8 cellular contexts compared by ENCODE assay signal in the genomic region with DNA sequence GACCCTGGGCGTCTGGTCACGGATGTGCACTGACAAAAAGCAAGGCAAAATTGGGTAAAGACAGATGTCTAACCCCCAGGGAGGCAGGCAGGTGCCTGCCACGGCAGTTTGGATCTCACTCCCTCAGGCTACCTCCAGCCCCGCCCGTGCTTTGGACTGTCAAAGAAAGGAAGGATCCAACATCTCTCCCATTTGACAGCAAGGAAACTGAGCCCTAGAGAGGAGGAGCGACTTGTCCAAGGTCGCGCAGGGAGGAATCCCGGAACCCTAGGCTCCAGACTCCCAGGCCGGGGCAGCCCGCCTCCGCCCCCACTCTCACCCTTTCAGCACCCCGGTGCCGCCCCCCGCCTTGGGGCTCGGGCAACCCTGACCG. TPM values are rescaled to one million over a fixed set of nuclear protein-coding genes. Genes with fewer than 3 reads are reported as not detected.
A peak's percentile ranks its signal among the peaks of the same experiment; 100 is the strongest.
DNase-seq lines count a peak whose midpoint lies in the region; ATAC-seq, FAIRE-seq and TF ChIP-seq lines count a peak whose summit lies in the region.

No MANE protein-coding gene starts in this region.

- H3K36me3 ChIP-seq in rectal smooth muscle tissue (ENCODE audit: control insufficient read depth, insufficient read depth, low read length), result peaks cover 2% of the 10 kb centered on the region

- no peak for TF ChIP-seq CTCF in foreskin keratinocyte (conservative IDR thresholded peaks at IDR 0.05)

- peak overlapping the region; percentile 34 for H3K9ac ChIP-seq in rectal smooth muscle tissue (ENCODE audit: low read length)

- H3K9me3 Mint-ChIP-seq in T-cell, result no peaks in the 10 kb centered on the region

- H3K4me3 ChIP-seq in rectal smooth muscle tissue (ENCODE audit: low read length), result peak overlapping the region; percentile 84

- H3K27me3 ChIP-seq in foreskin keratinocyte (no peaks in the 10 kb centered on the region), rectal smooth muscle tissue (ENCODE audit: control insufficient read depth, insufficient read depth, low read length) (no peaks in the 10 kb centered on the region)

- H3K4me1 ChIP-seq in foreskin keratinocyte (no peaks in the 10 kb centered on the region), rectal smooth muscle tissue (ENCODE audit: control insufficient read depth, insufficient read depth, low read length) (peaks cover 7% of the 10 kb centered on the region)

- peak overlapping the region; percentile 80 to 95 (median 92) for H3K4me3 Mint-ChIP-seq in T-cell

- no peaks in the 10 kb centered on the region for H3K27me3 Mint-ChIP-seq in T-cell

- POLR2A ChIA-PET in T-cell (lab: Charles Lee), result no interaction called here

- ATAC-seq in GM19372 (IDR thresholded peaks at IDR 0.05; ENCODE audit: low read depth, unreplicated experiment) (peak; percentile 27), HG03354 (IDR thresholded peaks at IDR 0.05; ENCODE audit: poor library complexity, severe bottlenecking, unreplicated experiment) (peak; percentile 41), T-cell (replicated peaks in 1 of 4) (peak in 2 of 4 experiments; percentile 26), foreskin keratinocyte (no peak)

- peaks cover 32 to 37% (median 36%) of the 10 kb centered on the region in 3 donors for H3K4me1 Mint-ChIP-seq in T-cell

- H3K27ac Mint-ChIP-seq in T-cell, result peak overlapping the region; percentile 81 to 86

- CTCF ChIA-PET in T-cell (lab: Charles Lee), result no interaction called here

- peak; percentile 57 for DNase-seq in DMS79 (lab: John Stamatoyannopoulos, UW)
- peak in 2 of 34 experiments; percentile 2 for DNase-seq in T-cell
- DNase-seq in foreskin keratinocyte, result peak in 1 of 2 donors; percentile 19
- no peak for DNase-seq in cortex of kidney (lab: John Stamatoyannopoulos, UW)
- no peak for DNase-seq in HTR-8/SVneo (ENCODE audit: insufficient read length, low spot score)

- no peak for FAIRE-seq in HTR-8/SVneo (lab: Jason Lieb, UNC)

- H3K36me3 Mint-ChIP-seq in T-cell, result peaks cover 12% of the 10 kb centered on the region

- peak overlapping the region; percentile 37 for H3K27ac ChIP-seq in foreskin keratinocyte
- peak overlapping the region; percentile 99 for H3K27ac ChIP-seq in rectal smooth muscle tissue (ENCODE audit: low read depth, low read length)

RNA-seq across cellular contexts. Expression of gene GOLGA1, which starts 0.4 kb away (rescaled TPM):
- total RNA-seq in T-cell (10 to 100 TPM; 23.4 to 28.9 (median 27.1) TPM), foreskin keratinocyte (9.6 and 9.7 TPM in 2 replicates)
- polyA plus RNA-seq in foreskin keratinocyte, result 5.0 and 5.1 TPM in 2 replicates
